20 cellular contexts compared by ENCODE assay signal in the genomic region with DNA sequence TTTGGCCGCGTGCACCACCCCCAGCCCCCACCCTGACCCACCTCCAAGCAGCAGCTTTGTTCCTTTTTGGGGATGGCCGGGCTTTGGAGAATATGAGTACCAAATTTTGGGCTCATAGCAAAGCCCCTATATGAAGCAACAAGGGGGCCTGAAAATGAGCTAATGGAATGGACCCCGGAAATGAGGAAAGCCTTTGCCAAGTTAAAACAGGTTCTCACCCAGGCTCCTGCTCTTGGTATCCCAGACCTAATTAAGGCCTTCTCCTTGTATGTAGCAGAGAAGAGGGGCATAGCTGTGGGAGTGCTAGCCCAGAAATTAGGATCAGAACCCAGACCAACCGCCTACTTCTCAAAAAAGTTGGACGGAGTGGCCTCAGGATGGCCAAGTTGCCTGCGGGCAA.
DNase-seq lines count a peak whose midpoint lies in the region; ATAC-seq, FAIRE-seq and TF ChIP-seq lines count a peak whose summit lies in the region.
"Had no signal": no experiment of that assay in that cellular context is flagged by ENCODE, and none has a peak within 500 bp of the region (broad histone marks: within the 10 kb centered on the region; RNA-seq: fewer than 3 reads in every experiment).

No MANE protein-coding gene starts in this region.

- H3K36me3 ChIP-seq in right atrium auricular region (no peaks in the 10 kb centered on the region), heart right ventricle (no peaks in the 10 kb centered on the region), H1 (ENCODE audit: control insufficient read depth in 2 of 4, insufficient read depth in 4 of 4, low read length in 3 of 4) (peaks cover 0 to 14% (median 6%) of the 10 kb centered on the region in 4 experiments; a peak in 5 of 8 replicates), mesendoderm (ENCODE audit: control insufficient read depth, insufficient read depth, low read length) (peaks cover 4% of the 10 kb centered on the region)
- H3K36me3 ChIP-seq: BLaER1 had no signal

- H3K36me3 Mint-ChIP-seq in CD14-positive monocyte = peaks cover 3% of the 10 kb centered on the region in 2 donors
- H3K36me3 Mint-ChIP-seq: CD8-positive, alpha-beta T cell; IgD-negative memory B cell had no signal

- 93 to 96% methylated on average over 7 of the region's 7 CpGs for WGBS in heart right ventricle, 2 donors
- WGBS in H1 (ENCODE audit: extremely low coverage in 1 of 2, insufficient coverage in 1 of 2, insufficient read length in 1 of 2, insufficient replicate concordance in 2 of 2, low coverage in 1 of 2, low lambda C conversion rate in 2 of 2, missing lambda C conversion rate in 1 of 2), 2 experiments = 91% methylated on average over 7 of the region's 7 CpGs; no CpG with 5 or more reads in 1 of the 2 experiments
- WGBS in mesendoderm (ENCODE audit: extremely low coverage, insufficient coverage, low lambda C conversion rate) = no CpG with 5 or more reads among the region's 7 CpGs

- H3K27ac ChIP-seq in right atrium auricular region = no peak overlapping the region
- H3K27ac ChIP-seq in heart right ventricle = no peak overlapping the region
- H3K27ac ChIP-seq in H1 (ENCODE audit: low read depth, low read length) = no peak overlapping the region
- H3K27ac ChIP-seq in mesendoderm (ENCODE audit: low read depth, low read length) = peak overlapping the region; percentile 8
- H3K27ac ChIP-seq: 22Rv1, A549, BLaER1 had no signal

- H3K18ac ChIP-seq in H1 (ENCODE audit: extremely low read depth, low read length) (0 out of 2 replicates have a peak overlapping the region, but pooled peaks have one; percentile 20), mesendoderm (ENCODE audit: low read length) (no peak overlapping the region)

- H3K4me2 ChIP-seq in H1 (ENCODE audit: insufficient read depth in 1 of 2, low read depth in 2 of 2, low read length in 2 of 2) (no peak overlapping the region), mesendoderm (ENCODE audit: low read length) (no peak overlapping the region)
- H3K4me2 ChIP-seq: A549, BLaER1 had no signal

- DNase-seq in right atrium auricular region (ENCODE audit: low spot score) (peak; percentile 23), heart right ventricle (no peak), H1 (ENCODE audit: low read depth in 1 of 2, low spot score in 2 of 2) (peak in 1 of 2 experiments; percentile 38), mesendoderm (no peak), CD14-positive monocyte (ENCODE audit: low spot score) (no peak), RPMI8226 (no peak)
- DNase-seq: Calu3; CD8-positive, alpha-beta T cell; DMS79 treated with DMSO at 0.1 percent for 48 hours; HFFc6 had no signal

- no peaks in the 10 kb centered on the region for H3K27me3 ChIP-seq in right atrium auricular region
- H3K27me3 ChIP-seq in heart right ventricle = no peaks in the 10 kb centered on the region
- no peaks in the 10 kb centered on the region for H3K27me3 ChIP-seq in H1 (replicated peaks in 1 of 4; ENCODE audit: control insufficient read depth in 3 of 4, extremely low read depth in 1 of 4, insufficient read depth in 3 of 4, low read length in 3 of 4)
- no peaks in the 10 kb centered on the region for H3K27me3 ChIP-seq in mesendoderm (ENCODE audit: insufficient read depth, low read length, poor library complexity)
- H3K27me3 ChIP-seq: BLaER1 had no signal

- no peak for TF ChIP-seq EP300 in H1 (IDR thresholded peaks at IDR 0.05; ENCODE audit: borderline replicate concordance in 1 of 2, low read depth in 2 of 2, low read length in 2 of 2)

- H4K8ac ChIP-seq in H1 (ENCODE audit: extremely low read depth, insufficient read depth, low read length) (no peak overlapping the region), mesendoderm (ENCODE audit: low read depth, low read length) (no peak overlapping the region)

- H3K4me3 ChIP-seq in right atrium auricular region (no peak overlapping the region), heart right ventricle (no peak overlapping the region), H1 (ENCODE audit: extremely low read depth in 1 of 4, insufficient read depth in 2 of 4, low read depth in 3 of 4, low read length in 4 of 4) (no peak overlapping the region), mesendoderm (ENCODE audit: low read length) (no peak overlapping the region)
- H3K4me3 ChIP-seq: A549, BLaER1, GM12878 had no signal

- CTCF ChIA-PET in H1 (lab: Charles Lee; ENCODE audit: partially characterized antibody) = interaction anchor here (2.5 to 2.8 kb wide), 2 partner anchors 11 to 30 kb away, joined by 5 to 12 read pairs; no protein-coding TSS in a partner anchor

- no peak overlapping the region for H4K91ac ChIP-seq in H1 (replicated peaks; ENCODE audit: insufficient read length, low read length)

- H2BK20ac ChIP-seq in H1 (ENCODE audit: low read length) = peak overlapping the region; percentile 13; the same call in 1 of the 2 replicates

- intact Hi-C loops in heart right ventricle (cut with DNase I) (loop anchor here in 1 of 10 donors (10.0 kb wide), 1 partner anchor 71 kb away; no protein-coding TSS in a partner anchor), CD14-positive monocyte (cut with micrococcal nuclease) (no loop called here)

- H3K14ac ChIP-seq in H1 (ENCODE audit: insufficient read length) = no peak overlapping the region

- TF ChIP-seq POLR2A in H1 (IDR thresholded peaks at IDR 0.05; ENCODE audit: control extremely low read depth in 1 of 2, low read depth in 2 of 2, low read length in 2 of 2) = peak in 1 of 2 experiments; percentile 45; a peak in 1 of 3 replicates

- H3K4ac ChIP-seq in H1 (replicated peaks; ENCODE audit: insufficient read length, low read depth, low read length) (no peak overlapping the region), mesendoderm (ENCODE audit: low read depth, low read length) (no peak overlapping the region)

- no peak overlapping the region for H2AK5ac ChIP-seq in H1 (ENCODE audit: low read depth, low read length)
- no peak overlapping the region for H2AK5ac ChIP-seq in mesendoderm (ENCODE audit: low read length)

- H3K56ac ChIP-seq in H1 (replicated peaks; ENCODE audit: insufficient read length, low read depth, low read length) = no peak overlapping the region
- H3K56ac ChIP-seq in mesendoderm (ENCODE audit: low read length) = peak overlapping the region; percentile 1

- H3K4me3 Mint-ChIP-seq in CD14-positive monocyte = no peak overlapping the region
- H3K4me3 Mint-ChIP-seq: CD8-positive, alpha-beta T cell; HFFc6; IgD-negative memory B cell had no signal

- FAIRE-seq in H1 (lab: Jason Lieb, UNC) = no peak
- FAIRE-seq: A549, GM12878, H54, HepG2, HTR-8/SVneo had no signal

- peaks cover 0 to 2% (median 0%) of the 10 kb centered on the region in 3 donors for H3K27me3 Mint-ChIP-seq in CD14-positive monocyte (ENCODE audit: low read depth in 3 of 3)
- H3K27me3 Mint-ChIP-seq: IgD-negative memory B cell had no signal

- no peaks in the 10 kb centered on the region for H4K20me1 ChIP-seq in H1 (replicated peaks in 1 of 2; ENCODE audit: control insufficient read depth in 1 of 2, insufficient read depth in 2 of 2, low read length in 2 of 2)
- H4K20me1 ChIP-seq: BLaER1 had no signal

- no peaks in the 10 kb centered on the region for H3K23me2 ChIP-seq in H1 (ENCODE audit: low read depth, low read length)

- H3K9me3 ChIP-seq in right atrium auricular region (no peaks in the 10 kb centered on the region), heart right ventricle (no peaks in the 10 kb centered on the region), H1 (ENCODE audit: insufficient read depth in 2 of 2, low read depth in 1 of 2, low read length in 1 of 2) (no peaks in the 10 kb centered on the region)
- H3K9me3 ChIP-seq: A549, BLaER1 had no signal

- no peak overlapping the region for H2BK120ac ChIP-seq in H1 (replicated peaks; ENCODE audit: low read depth, low read length)
- no peak overlapping the region for H2BK120ac ChIP-seq in mesendoderm (ENCODE audit: low read depth, low read length)

- H3K23ac ChIP-seq in H1 (ENCODE audit: insufficient read length) = no peak overlapping the region
- no peak overlapping the region for H3K23ac ChIP-seq in mesendoderm (ENCODE audit: low read length)

- H2BK12ac ChIP-seq in H1 (ENCODE audit: low read depth, low read length) = no peak overlapping the region

- H3K79me2 ChIP-seq in H1 (ENCODE audit: control insufficient read depth in 1 of 2, insufficient read depth in 2 of 2, low read length in 2 of 2) (peaks cover 0 to 51% of the 10 kb centered on the region in 2 experiments; a peak in 2 of 4 replicates), mesendoderm (ENCODE audit: control insufficient read depth, insufficient read depth, low read length) (peaks cover 17% of the 10 kb centered on the region)

- no peak overlapping the region for H3K9ac ChIP-seq in H1 (replicated peaks in 1 of 4; ENCODE audit: extremely low read depth in 1 of 4, low read depth in 3 of 4, low read length in 3 of 4)
- no peak overlapping the region for H3K9ac ChIP-seq in mesendoderm (ENCODE audit: low read length)
- H3K9ac ChIP-seq: BLaER1 had no signal

- H3K4me1 Mint-ChIP-seq in CD14-positive monocyte = peaks cover 17% of the 10 kb centered on the region

- ATAC-seq in heart right ventricle (no peak), SK-N-SH treated with all-trans-retinoic acid at 6 μM for 48 hours (no peak)
- ATAC-seq: A549; CD8-positive, alpha-beta T cell; GM12878; HCT116; HepG2 had no signal

- H3K79me1 ChIP-seq in H1 (ENCODE audit: low read depth, low read length) = peaks cover 2% of the 10 kb centered on the region; the same call in 1 of the 2 replicates
- H3K79me1 ChIP-seq in mesendoderm (ENCODE audit: low read length) = no peaks in the 10 kb centered on the region

- no peak for TF ChIP-seq CTCF in right atrium auricular region (IDR thresholded peaks at IDR 0.05)
- TF ChIP-seq CTCF in heart right ventricle (IDR thresholded peaks at IDR 0.05) = no peak
- TF ChIP-seq CTCF in H1 (IDR thresholded peaks at IDR 0.05; ENCODE audit: control extremely low read depth in 1 of 3, insufficient read depth in 1 of 3, low read depth in 1 of 3, low read length in 3 of 3) = no peak
- no peak for TF ChIP-seq CTCF in CD14-positive monocyte (IDR thresholded peaks at IDR 0.05)

- no peak overlapping the region for H2AFZ ChIP-seq in H1 (ENCODE audit: low read length)

- POLR2A ChIA-PET in H1 (lab: Charles Lee; ENCODE audit: partially characterized antibody) = interaction anchor here (0.9 to 11.5 kb wide), 11 partner anchors 8 to 106 kb away, joined by 3 to 167 read pairs (median 4); no protein-coding TSS in a partner anchor

- H3K4me1 ChIP-seq in right atrium auricular region = peaks cover 0 to 8% of the 10 kb centered on the region in 2 donors
- H3K4me1 ChIP-seq in heart right ventricle = peaks cover 0 to 27% (median 13%) of the 10 kb centered on the region in 9 donors
- peaks cover 7 to 40% (median 20%) of the 10 kb centered on the region in 4 experiments; a peak in 6 of 7 replicates for H3K4me1 ChIP-seq in H1 (replicated peaks in 1 of 4; ENCODE audit: control insufficient read depth in 3 of 4, insufficient read depth in 4 of 4, low read length in 3 of 4)
- H3K4me1 ChIP-seq in mesendoderm (ENCODE audit: control insufficient read depth, low read depth, low read length) = peaks cover 13% of the 10 kb centered on the region
- H3K4me1 ChIP-seq: A549, BLaER1 had no signal

- no peak for TF ChIP-seq RAD21 in H1 (IDR thresholded peaks at IDR 0.05 in 1 of 2, conservative IDR thresholded peaks at IDR 0.05 in 1 of 2; ENCODE audit: low read depth in 2 of 2, low read length in 2 of 2)

- no peak overlapping the region for H2BK15ac ChIP-seq in H1 (ENCODE audit: low read length)
- no peak overlapping the region for H2BK15ac ChIP-seq in mesendoderm (replicated peaks; ENCODE audit: low read depth)

- H4K5ac ChIP-seq in H1 (ENCODE audit: insufficient read length, low read depth, low read length) (no peak overlapping the region), mesendoderm (ENCODE audit: low read length) (no peak overlapping the region)

- H2BK5ac ChIP-seq in H1 (ENCODE audit: low read depth, low read length) = no peak overlapping the region
- H2BK5ac ChIP-seq in mesendoderm (ENCODE audit: low read length) = no peak overlapping the region

- no peaks in the 10 kb centered on the region for H3K9me3 Mint-ChIP-seq in CD14-positive monocyte
- H3K9me3 Mint-ChIP-seq: CD8-positive, alpha-beta T cell; HFFc6 had no signal

- no peak overlapping the region for H3K27ac Mint-ChIP-seq in CD14-positive monocyte
- H3K27ac Mint-ChIP-seq: CD8-positive, alpha-beta T cell; HFFc6; IgD-negative memory B cell had no signal
